In the genomic region with DNA sequence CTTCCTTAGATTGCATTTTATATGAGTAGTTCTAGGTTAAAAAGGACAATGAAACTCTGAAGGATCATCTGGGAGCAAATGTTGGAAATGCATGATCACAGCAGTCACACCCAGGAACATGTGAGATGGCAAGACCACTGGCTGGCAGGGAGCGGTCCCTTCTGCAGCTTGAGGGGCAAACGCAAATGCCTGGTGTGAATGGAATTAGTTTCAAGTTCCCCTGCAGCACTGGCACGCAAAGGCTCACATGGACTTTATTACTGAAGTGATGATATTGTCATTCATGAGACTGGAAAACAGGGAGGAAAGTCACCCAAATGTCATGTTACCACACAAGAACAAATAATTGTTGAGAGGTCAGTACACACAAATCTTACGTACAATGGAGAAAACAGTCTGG, we compare ENCODE assay signal across 16 cellular contexts.
DNase-seq lines count a peak whose midpoint lies in the region; ATAC-seq, FAIRE-seq and TF ChIP-seq lines count a peak whose summit lies in the region.
"Had no signal": no experiment of that assay in that cellular context is flagged by ENCODE, and none has a peak within 500 bp of the region (broad histone marks: within the 10 kb centered on the region; RNA-seq: fewer than 3 reads in every experiment).

No MANE protein-coding gene starts in this region.

- FAIRE-seq in D721Med (lab: Jason Lieb, UNC) = peak; percentile 81
- FAIRE-seq in RCC 7860 (lab: Jason Lieb, UNC) = no peak
- FAIRE-seq: H1, K562 had no signal

- no peak for ATAC-seq in HG03571 (IDR thresholded peaks at IDR 0.05; ENCODE audit: unreplicated experiment)
- ATAC-seq: K562 had no signal

- no peak for TF ChIP-seq CTCF in D721Med (IDR thresholded peaks at IDR 0.05; ENCODE audit: insufficient read depth, missing control alignments)

- DNase-seq in D721Med (ENCODE audit: insufficient read length, low spot score) (no peak), M059J (ENCODE audit: low read depth) (peak; percentile 15), fibroblast of gingiva (ENCODE audit: low read depth) (peak; percentile 69), cerebellar nuclear complex (lab: John Stamatoyannopoulos, UW) (no peak), T-helper 1 cell (no peak), RCC 7860 (ENCODE audit: low spot score) (no peak)
- DNase-seq: AML-193; Caco-2; CD4-positive, alpha-beta T cell; DMS153; DMS79; GF-D8; H9 had no signal

Comparison
In these comparisons a context has a peak if more than half of its experiments do, and no peak if none do; other contexts are left out.
1. DNase-seq: peak in M059J (single experiment) and fibroblast of gingiva (single experiment); none in D721Med (single experiment), cerebellar nuclear complex (0 of 2), T-helper 1 cell (0 of 5) and RCC 7860 (single experiment).